16 cellular contexts compared by ENCODE assay signal in the genomic region with DNA sequence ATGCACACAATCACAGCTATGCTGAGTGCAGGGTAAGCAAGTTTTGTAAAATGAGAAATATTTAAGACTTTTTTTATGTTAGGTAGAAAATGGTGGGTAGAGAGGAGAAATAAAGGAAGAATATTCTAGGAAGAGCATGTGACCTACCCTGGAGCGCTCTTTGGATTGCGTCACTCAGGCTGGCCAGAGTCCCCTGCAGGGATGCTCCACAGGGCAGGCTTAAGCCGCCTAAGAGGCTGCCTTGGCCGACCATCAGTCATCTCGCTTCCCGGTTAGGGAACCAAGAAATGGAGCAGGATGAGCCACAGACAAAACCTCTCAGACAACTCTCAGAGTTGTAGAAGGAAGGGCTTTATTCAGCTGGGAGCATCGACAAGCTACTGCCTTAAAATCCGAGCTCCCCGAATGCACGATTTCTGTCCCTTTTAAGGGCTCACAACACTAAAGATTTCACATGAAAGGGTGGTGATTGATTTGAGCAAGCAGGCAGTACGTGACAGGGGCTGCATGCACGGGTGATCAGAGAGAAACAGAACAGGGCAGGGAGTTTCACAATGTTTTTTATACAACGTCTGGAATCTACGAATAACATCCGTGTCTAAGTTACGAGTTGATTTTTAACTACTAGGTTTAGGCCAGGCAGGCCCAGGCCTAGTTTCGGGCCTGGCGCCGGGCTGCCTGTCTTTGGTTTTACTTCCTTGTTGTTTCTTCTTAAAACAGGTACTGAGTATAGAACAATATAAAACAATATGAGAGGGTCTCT.
"Had no signal": no experiment of that assay in that cellular context is flagged by ENCODE, and none has a peak within 500 bp of the region (broad histone marks: within the 10 kb centered on the region; RNA-seq: fewer than 3 reads in every experiment).

No MANE protein-coding gene starts in this region.

- H3K4me3 Mint-ChIP-seq: activated naive CD8-positive, alpha-beta T cell treated with anti-CD3 and anti-CD28 coated beads, Interleukin-2, amount 10 ng/mL, durations not matched to agents 7 days and 5 days; activated T-helper 1 cell treated with anti-CD3 and anti-CD28 coated beads, Interleukin-12 subunit alpha, Interleukin-12 subunit beta, Interleukin-2, Interleukin-4 antibody, amounts not matched to agents 30 ng/mL and 10 ng/mL and 1 ng/mL, durations not matched to agents 14 hours and 24 hours and 36 hours; brain; naive thymus-derived CD8-positive, alpha-beta T cell had no signal

- H3K4me3 ChIP-seq: colonic mucosa, esophagus squamous epithelium, mucosa of descending colon, prostate gland, upper lobe of left lung had no signal

- H3K36me3 Mint-ChIP-seq: activated naive CD8-positive, alpha-beta T cell treated with anti-CD3 and anti-CD28 coated beads, Interleukin-2, amount 10 ng/mL, durations not matched to agents 7 days and 5 days; brain; naive thymus-derived CD8-positive, alpha-beta T cell had no signal

- DNase-seq: activated CD4-positive, CD25-positive, alpha-beta regulatory T cell treated with anti-CD3 and anti-CD28 coated beads, Interleukin-2, amount 50 U/mL, for 72 hours; activated naive CD8-positive, alpha-beta T cell treated with anti-CD3 and anti-CD28 coated beads, Interleukin-2, amount 10 ng/mL, durations not matched to agents 7 days and 5 days; central memory CD4-positive, alpha-beta T cell; colonic mucosa; esophagus squamous epithelium; hypothalamus; left cardiac atrium; mucosa of descending colon; naive thymus-derived CD8-positive, alpha-beta T cell; stimulated activated naive CD8-positive, alpha-beta T cell treated with anti-CD3 and anti-CD28 coated beads, Interleukin-15, Interleukin-2, amounts not matched to agents 100 U/mL and 50 U/mL, for 24 hours; T-helper 9 cell had no signal

- H3K27me3 Mint-ChIP-seq: activated naive CD8-positive, alpha-beta T cell treated with anti-CD3 and anti-CD28 coated beads, Interleukin-2, amount 10 ng/mL, durations not matched to agents 7 days and 5 days; brain had no signal

- H3K4me1 ChIP-seq: colonic mucosa, esophagus squamous epithelium, prostate gland, upper lobe of left lung had no signal

- H3K4me1 Mint-ChIP-seq: activated naive CD8-positive, alpha-beta T cell treated with anti-CD3 and anti-CD28 coated beads, Interleukin-2, amount 10 ng/mL, durations not matched to agents 7 days and 5 days; brain; naive thymus-derived CD8-positive, alpha-beta T cell had no signal

- H3K27ac ChIP-seq: colonic mucosa, esophagus squamous epithelium, prostate gland, upper lobe of left lung had no signal

- H3K27me3 ChIP-seq: colonic mucosa, esophagus squamous epithelium, upper lobe of left lung had no signal

- H3K36me3 ChIP-seq: colonic mucosa, esophagus squamous epithelium, prostate gland, upper lobe of left lung had no signal

- H3K27ac Mint-ChIP-seq: activated naive CD8-positive, alpha-beta T cell treated with anti-CD3 and anti-CD28 coated beads, Interleukin-2, amount 10 ng/mL, durations not matched to agents 7 days and 5 days; activated T-helper 1 cell treated with anti-CD3 and anti-CD28 coated beads, Interleukin-12 subunit alpha, Interleukin-12 subunit beta, Interleukin-2, Interleukin-4 antibody, amounts not matched to agents 30 ng/mL and 10 ng/mL and 1 ng/mL, durations not matched to agents 14 hours and 24 hours and 36 hours had no signal

- ATAC-seq: left cardiac atrium; mucosa of descending colon; naive thymus-derived CD8-positive, alpha-beta T cell; sciatic nerve; stimulated activated naive CD8-positive, alpha-beta T cell treated with anti-CD3 and anti-CD28 coated beads, Interleukin-15, Interleukin-2, amounts not matched to agents 100 U/mL and 50 U/mL, for 24 hours had no signal

- H3K9me3 ChIP-seq: colonic mucosa, mucosa of descending colon, prostate gland, upper lobe of left lung had no signal

- H3K9me3 Mint-ChIP-seq: activated naive CD8-positive, alpha-beta T cell treated with anti-CD3 and anti-CD28 coated beads, Interleukin-2, amount 10 ng/mL, durations not matched to agents 7 days and 5 days; activated T-helper 1 cell treated with anti-CD3 and anti-CD28 coated beads, Interleukin-12 subunit alpha, Interleukin-12 subunit beta, Interleukin-2, Interleukin-4 antibody, amounts not matched to agents 30 ng/mL and 10 ng/mL and 1 ng/mL, durations not matched to agents 14 hours and 24 hours and 36 hours had no signal
